16 cellular contexts compared by ENCODE assay signal in the genomic region with DNA sequence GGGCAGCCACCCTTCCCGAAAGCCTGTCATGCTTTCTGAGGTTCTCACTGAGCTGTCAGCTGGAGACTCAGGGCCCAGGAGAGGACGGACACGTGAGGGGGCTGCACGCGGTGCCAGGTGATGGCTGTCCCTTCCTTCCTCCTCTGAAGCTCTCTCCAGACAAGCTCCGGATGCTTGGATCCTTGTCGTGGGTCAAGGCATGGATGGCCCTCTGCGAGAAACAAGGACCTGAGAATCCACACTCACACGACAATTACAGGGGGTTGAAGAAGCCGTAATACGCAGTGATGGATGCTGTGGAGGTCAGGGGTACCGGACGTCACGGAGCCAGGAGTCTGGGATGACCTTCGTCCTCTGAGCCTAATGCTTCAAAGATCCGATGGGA.
DNase-seq lines count a peak whose midpoint lies in the region; ATAC-seq and TF ChIP-seq lines count a peak whose summit lies in the region.
"Had no signal": no experiment of that assay in that cellular context is flagged by ENCODE, and none has a peak within 500 bp of the region (broad histone marks: within the 10 kb centered on the region; RNA-seq: fewer than 3 reads in every experiment).

No MANE protein-coding gene starts in this region.

- H3K4me2 ChIP-seq in neuronal stem cell (ENCODE audit: insufficient read depth, low read length, poor library complexity, severe bottlenecking), result no peak overlapping the region

- no peaks in the 10 kb centered on the region for H3K9me3 ChIP-seq in CD4-positive, alpha-beta memory T cell (ENCODE audit: control insufficient read depth in 1 of 2, low read length in 2 of 2)
- H3K9me3 ChIP-seq in neuronal stem cell (replicated peaks in 1 of 2; ENCODE audit: control insufficient read depth in 2 of 2, insufficient read depth in 1 of 2, low read depth in 1 of 2, low read length in 2 of 2) (peaks cover 0 to 3% of the 10 kb centered on the region in 2 donors), sigmoid colon (no peaks in the 10 kb centered on the region)

- TF ChIP-seq POLR2A in sigmoid colon (IDR thresholded peaks at IDR 0.05), result no peak

- H3K27ac ChIP-seq in CD4-positive, alpha-beta memory T cell (ENCODE audit: low read depth, low read length), result no peak overlapping the region
- H3K27ac ChIP-seq in neuronal stem cell (replicated peaks; ENCODE audit: low read length) (no peak overlapping the region), sigmoid colon (no peak overlapping the region)
- H3K27ac ChIP-seq: BLaER1 treated with 17β-estradiol and CSF1 and Interleukin-3, amounts not matched to agents 10 nM and 100 nM; RWPE1 had no signal

- H3K18ac ChIP-seq in neuronal stem cell (ENCODE audit: low read length), result peak overlapping the region; percentile 39

- no peak for ATAC-seq in activated T-helper 17 cell treated with anti-CD3 and anti-CD28 coated beads, Interleukin-2, amount 50 U/mL, for 72 hours (replicated peaks)

- TF ChIP-seq EP300 in sigmoid colon (IDR thresholded peaks at IDR 0.05), result no peak

- H3K9ac ChIP-seq in neuronal stem cell (ENCODE audit: low read depth, low read length, poor library complexity), result no peak overlapping the region
- H3K9ac ChIP-seq: BLaER1 treated with 17β-estradiol and CSF1 and Interleukin-3, amounts not matched to agents 10 nM and 100 nM had no signal

- POLR2A ChIA-PET in activated CD4-positive, alpha-beta memory T cell treated with anti-CD3 and anti-CD28 coated beads for 36 hours (lab: Charles Lee), result interaction anchor here (0.6 kb wide), 1 partner anchor 91 kb away, joined by 3 read pairs; no protein-coding TSS in a partner anchor
- POLR2A ChIA-PET in activated CD4-positive, alpha-beta memory T cell treated with anti-CD3 and anti-CD28 coated beads, Interleukin-2, amount 10 ng/mL, durations not matched to agents 7 days and 5 days (lab: Charles Lee), result interaction anchor here (0.9 kb wide), 1 partner anchor 103 kb away, joined by 3 read pairs; no protein-coding TSS in a partner anchor
- POLR2A ChIA-PET in CD4-positive, alpha-beta memory T cell (lab: Charles Lee; ENCODE audit: partially characterized antibody), result no interaction called here

- peak overlapping the region; percentile 36 for H3K4me3 Mint-ChIP-seq in activated CD4-positive, alpha-beta memory T cell treated with anti-CD3 and anti-CD28 coated beads for 36 hours
- H3K4me3 Mint-ChIP-seq in activated CD4-positive, alpha-beta memory T cell treated with anti-CD3 and anti-CD28 coated beads, Interleukin-2, amount 10 ng/mL, durations not matched to agents 7 days and 5 days, result no peak overlapping the region
- H3K4me3 Mint-ChIP-seq in CD4-positive, alpha-beta memory T cell, result peak overlapping the region in 5 of 8 donors; percentile 51 to 86 (median 83)
- peak overlapping the region; percentile 77 for H3K4me3 Mint-ChIP-seq in activated T-helper 17 cell treated with anti-CD3 and anti-CD28 coated beads, Interleukin-2, amount 50 U/mL, for 72 hours
- no peak overlapping the region for H3K4me3 Mint-ChIP-seq in T-helper 2 cell treated with Interferon-gamma antibody and Interleukin-4, amounts not matched to agents 5 μg/mL and 100 μg/mL, for 36 hours

- H3K23ac ChIP-seq in neuronal stem cell (ENCODE audit: low read depth, low read length, poor library complexity), result no peak overlapping the region

- H2AFZ ChIP-seq in neuronal stem cell (ENCODE audit: low read length), result peak overlapping the region; percentile 78

- no peak overlapping the region for H2AK5ac ChIP-seq in neuronal stem cell (ENCODE audit: low read depth, low read length)

- no peak for TF ChIP-seq CTCF in sigmoid colon (IDR thresholded peaks at IDR 0.05)

- no peak overlapping the region for H3K14ac ChIP-seq in neuronal stem cell (ENCODE audit: low read length)

- CTCF ChIA-PET in activated CD4-positive, alpha-beta memory T cell treated with anti-CD3 and anti-CD28 coated beads for 36 hours (lab: Charles Lee), result no interaction called here
- CTCF ChIA-PET in activated CD4-positive, alpha-beta memory T cell treated with anti-CD3 and anti-CD28 coated beads, Interleukin-2, amount 10 ng/mL, durations not matched to agents 7 days and 5 days (lab: Charles Lee), result interaction anchor here (0.9 to 1.1 kb wide), 2 partner anchors 11 to 42 kb away, joined by 3 to 4 read pairs; no protein-coding TSS in a partner anchor
- CTCF ChIA-PET in CD4-positive, alpha-beta memory T cell (lab: Charles Lee; ENCODE audit: partially characterized antibody), result no interaction called here

- no CpG with 5 or more reads among the region's 16 CpGs for WGBS in neuronal stem cell (ENCODE audit: extremely low coverage in 2 of 2, insufficient read length in 2 of 2, insufficient replicate concordance in 1 of 2), 2 donors
- WGBS in sigmoid colon, 2 donors, result 92 to 93% methylated on average over 16 of the region's 16 CpGs

- no peak overlapping the region for H2BK5ac ChIP-seq in neuronal stem cell (ENCODE audit: low read length)

- H3K36me3 ChIP-seq in CD4-positive, alpha-beta memory T cell (ENCODE audit: insufficient read depth, low read length), result no peaks in the 10 kb centered on the region
- H3K36me3 ChIP-seq in neuronal stem cell (replicated peaks in 1 of 2; ENCODE audit: control insufficient read depth in 2 of 2, insufficient read depth in 2 of 2, low read length in 2 of 2), result no peaks in the 10 kb centered on the region
- no peaks in the 10 kb centered on the region for H3K36me3 ChIP-seq in sigmoid colon
- H3K36me3 ChIP-seq: BLaER1 treated with 17β-estradiol and CSF1 and Interleukin-3, amounts not matched to agents 10 nM and 100 nM had no signal

- intact Hi-C loops in activated CD4-positive, alpha-beta memory T cell treated with anti-CD3 and anti-CD28 coated beads for 36 hours (cut with micrococcal nuclease), result loop anchor here (2.0 to 10.0 kb wide), 2 partner anchors 38 to 266 kb away; no protein-coding TSS in a partner anchor
- intact Hi-C loops in CD4-positive, alpha-beta memory T cell (cut with micrococcal nuclease), result no loop called here
- intact Hi-C loops in sigmoid colon (cut with DNase I), result no loop called here

- H3K4me1 Mint-ChIP-seq in activated CD4-positive, alpha-beta memory T cell treated with anti-CD3 and anti-CD28 coated beads for 36 hours (ENCODE audit: low read depth), result peaks cover 29% of the 10 kb centered on the region
- peaks cover 20% of the 10 kb centered on the region for H3K4me1 Mint-ChIP-seq in activated CD4-positive, alpha-beta memory T cell treated with anti-CD3 and anti-CD28 coated beads, Interleukin-2, amount 10 ng/mL, durations not matched to agents 7 days and 5 days
- H3K4me1 Mint-ChIP-seq in CD4-positive, alpha-beta memory T cell, result peaks cover 14 to 22% (median 18%) of the 10 kb centered on the region in 4 donors
- H3K4me1 Mint-ChIP-seq in activated T-helper 17 cell treated with anti-CD3 and anti-CD28 coated beads, Interleukin-2, amount 50 U/mL, for 72 hours, result peaks cover 24% of the 10 kb centered on the region
- H3K4me1 Mint-ChIP-seq in T-helper 2 cell treated with Interferon-gamma antibody and Interleukin-4, amounts not matched to agents 5 μg/mL and 100 μg/mL, for 36 hours (ENCODE audit: low read depth), result peaks cover 9% of the 10 kb centered on the region

- peak overlapping the region; percentile 88 for H3K27ac Mint-ChIP-seq in activated CD4-positive, alpha-beta memory T cell treated with anti-CD3 and anti-CD28 coated beads for 36 hours
- no peak overlapping the region for H3K27ac Mint-ChIP-seq in activated CD4-positive, alpha-beta memory T cell treated with anti-CD3 and anti-CD28 coated beads, Interleukin-2, amount 10 ng/mL, durations not matched to agents 7 days and 5 days
- H3K27ac Mint-ChIP-seq in CD4-positive, alpha-beta memory T cell, result no peak overlapping the region
- peak overlapping the region; percentile 86 for H3K27ac Mint-ChIP-seq in activated T-helper 17 cell treated with anti-CD3 and anti-CD28 coated beads, Interleukin-2, amount 50 U/mL, for 72 hours
- no peak overlapping the region for H3K27ac Mint-ChIP-seq in T-helper 2 cell treated with Interferon-gamma antibody and Interleukin-4, amounts not matched to agents 5 μg/mL and 100 μg/mL, for 36 hours

- H3K36me3 Mint-ChIP-seq in activated CD4-positive, alpha-beta memory T cell treated with anti-CD3 and anti-CD28 coated beads for 36 hours, result no peaks in the 10 kb centered on the region
- no peaks in the 10 kb centered on the region for H3K36me3 Mint-ChIP-seq in activated CD4-positive, alpha-beta memory T cell treated with anti-CD3 and anti-CD28 coated beads, Interleukin-2, amount 10 ng/mL, durations not matched to agents 7 days and 5 days (ENCODE audit: low read depth)
- H3K36me3 Mint-ChIP-seq in CD4-positive, alpha-beta memory T cell, result no peaks in the 10 kb centered on the region
- H3K36me3 Mint-ChIP-seq in activated T-helper 17 cell treated with anti-CD3 and anti-CD28 coated beads, Interleukin-2, amount 50 U/mL, for 72 hours (ENCODE audit: low read depth), result no peaks in the 10 kb centered on the region
- H3K36me3 Mint-ChIP-seq in T-helper 2 cell treated with Interferon-gamma antibody and Interleukin-4, amounts not matched to agents 5 μg/mL and 100 μg/mL, for 36 hours (ENCODE audit: low read depth), result no peaks in the 10 kb centered on the region

- H3K79me1 ChIP-seq in neuronal stem cell (ENCODE audit: low read depth, low read length), result peaks cover 3% of the 10 kb centered on the region

- no peak overlapping the region for H3K4me3 ChIP-seq in CD4-positive, alpha-beta memory T cell (ENCODE audit: low read length in 2 of 2)
- H3K4me3 ChIP-seq in neuronal stem cell (ENCODE audit: low read length in 2 of 2) (no peak overlapping the region), sigmoid colon (no peak overlapping the region)
- H3K4me3 ChIP-seq: BLaER1 treated with 17β-estradiol and CSF1 and Interleukin-3, amounts not matched to agents 10 nM and 100 nM had no signal

- H4K91ac ChIP-seq in neuronal stem cell (ENCODE audit: low read depth, low read length, poor library complexity), result no peak overlapping the region

- peaks cover 16% of the 10 kb centered on the region for H3K4me1 ChIP-seq in CD4-positive, alpha-beta memory T cell (ENCODE audit: insufficient read depth, low read length)
- H3K4me1 ChIP-seq in neuronal stem cell (ENCODE audit: control insufficient read depth in 2 of 2, insufficient read depth in 1 of 2, low read depth in 1 of 2, low read length in 2 of 2) (peaks cover 4 to 8% of the 10 kb centered on the region in 2 donors), sigmoid colon (no peaks in the 10 kb centered on the region)

- H3K27me3 Mint-ChIP-seq in activated CD4-positive, alpha-beta memory T cell treated with anti-CD3 and anti-CD28 coated beads for 36 hours, result no peaks in the 10 kb centered on the region
- H3K27me3 Mint-ChIP-seq in activated CD4-positive, alpha-beta memory T cell treated with anti-CD3 and anti-CD28 coated beads, Interleukin-2, amount 10 ng/mL, durations not matched to agents 7 days and 5 days, result no peaks in the 10 kb centered on the region
- peaks cover 0 to 2% of the 10 kb centered on the region in 2 donors for H3K27me3 Mint-ChIP-seq in CD4-positive, alpha-beta memory T cell
- peaks cover 5% of the 10 kb centered on the region for H3K27me3 Mint-ChIP-seq in activated T-helper 17 cell treated with anti-CD3 and anti-CD28 coated beads, Interleukin-2, amount 50 U/mL, for 72 hours
- peaks cover 4% of the 10 kb centered on the region for H3K27me3 Mint-ChIP-seq in T-helper 2 cell treated with Interferon-gamma antibody and Interleukin-4, amounts not matched to agents 5 μg/mL and 100 μg/mL, for 36 hours (ENCODE audit: low read depth)

- H3K4ac ChIP-seq in neuronal stem cell (ENCODE audit: low read length), result no peak overlapping the region

- no peaks in the 10 kb centered on the region for H3K9me3 Mint-ChIP-seq in activated CD4-positive, alpha-beta memory T cell treated with anti-CD3 and anti-CD28 coated beads for 36 hours
- H3K9me3 Mint-ChIP-seq in activated CD4-positive, alpha-beta memory T cell treated with anti-CD3 and anti-CD28 coated beads, Interleukin-2, amount 10 ng/mL, durations not matched to agents 7 days and 5 days, result no peaks in the 10 kb centered on the region
- no peaks in the 10 kb centered on the region for H3K9me3 Mint-ChIP-seq in CD4-positive, alpha-beta memory T cell
- H3K9me3 Mint-ChIP-seq in activated T-helper 17 cell treated with anti-CD3 and anti-CD28 coated beads, Interleukin-2, amount 50 U/mL, for 72 hours, result no peaks in the 10 kb centered on the region
- no peaks in the 10 kb centered on the region for H3K9me3 Mint-ChIP-seq in T-helper 2 cell treated with Interferon-gamma antibody and Interleukin-4, amounts not matched to agents 5 μg/mL and 100 μg/mL, for 36 hours

- H2BK12ac ChIP-seq in neuronal stem cell (ENCODE audit: low read length), result no peak overlapping the region

- no peak for DNase-seq in activated CD4-positive, alpha-beta memory T cell treated with anti-CD3 and anti-CD28 coated beads for 36 hours
- DNase-seq in activated CD4-positive, alpha-beta memory T cell treated with anti-CD3 and anti-CD28 coated beads, Interleukin-2, amount 10 ng/mL, durations not matched to agents 7 days and 5 days, result no peak
- no peak for DNase-seq in CD4-positive, alpha-beta memory T cell
- DNase-seq in neuronal stem cell (ENCODE audit: low spot score) (no peak), NCI-H2227 treated with DMSO at 0.1 percent for 48 hours (lab: John Stamatoyannopoulos, UW) (no peak), sigmoid colon (no peak)
- no peak for DNase-seq in T-helper 2 cell treated with Interferon-gamma antibody and Interleukin-4, amounts not matched to agents 5 μg/mL and 100 μg/mL, for 36 hours (ENCODE audit: low spot score)
- DNase-seq: 8988T; DMS153; EL; KG1; NCI-H1048; NK-92 treated with Interleukin-12 subunit alpha and Interleukin-12 subunit beta, amount 100 ng/mL, for 24 hours had no signal

- H3K27me3 ChIP-seq in CD4-positive, alpha-beta memory T cell (ENCODE audit: insufficient read depth, low read length), result no peaks in the 10 kb centered on the region
- H3K27me3 ChIP-seq in neuronal stem cell (ENCODE audit: control insufficient read depth in 3 of 3, insufficient read depth in 3 of 3, low read depth in 1 of 3, low read length in 3 of 3) (no peaks in the 10 kb centered on the region), sigmoid colon (peaks cover 0 to 10% (median 0%) of the 10 kb centered on the region in 3 donors)
- H3K27me3 ChIP-seq: BLaER1 treated with 17β-estradiol and CSF1 and Interleukin-3, amounts not matched to agents 10 nM and 100 nM had no signal

- no peak overlapping the region for H2BK120ac ChIP-seq in neuronal stem cell (ENCODE audit: low read depth, low read length)

- H4K8ac ChIP-seq in neuronal stem cell (ENCODE audit: low read depth, low read length), result no peak overlapping the region

- H2BK15ac ChIP-seq in neuronal stem cell (ENCODE audit: low read length), result no peak overlapping the region

Comparison
In these comparisons a context has a peak if more than half of its experiments do, and no peak if none do; other contexts are left out.
1. H3K27ac Mint-ChIP-seq: peak in activated CD4-positive, alpha-beta memory T cell treated with anti-CD3 and anti-CD28 coated beads for 36 hours (single experiment) and activated T-helper 17 cell treated with anti-CD3 and anti-CD28 coated beads, Interleukin-2, amount 50 U/mL, for 72 hours (single experiment); none in activated CD4-positive, alpha-beta memory T cell treated with anti-CD3 and anti-CD28 coated beads, Interleukin-2, amount 10 ng/mL, durations not matched to agents 7 days and 5 days (single experiment), CD4-positive, alpha-beta memory T cell (0 of 7) and T-helper 2 cell treated with Interferon-gamma antibody and Interleukin-4, amounts not matched to agents 5 μg/mL and 100 μg/mL, for 36 hours (single experiment).
2. H3K4me3 Mint-ChIP-seq: peak in activated CD4-positive, alpha-beta memory T cell treated with anti-CD3 and anti-CD28 coated beads for 36 hours (single experiment), CD4-positive, alpha-beta memory T cell (5 of 8) and activated T-helper 17 cell treated with anti-CD3 and anti-CD28 coated beads, Interleukin-2, amount 50 U/mL, for 72 hours (single experiment); none in activated CD4-positive, alpha-beta memory T cell treated with anti-CD3 and anti-CD28 coated beads, Interleukin-2, amount 10 ng/mL, durations not matched to agents 7 days and 5 days (single experiment) and T-helper 2 cell treated with Interferon-gamma antibody and Interleukin-4, amounts not matched to agents 5 μg/mL and 100 μg/mL, for 36 hours (single experiment).